Comparison of ENCODE assay signal across 21 cellular contexts in genomic region chr17:4897198-4897657, GRCh38. TPM values are rescaled to one million over a fixed set of nuclear protein-coding genes. Genes with fewer than 3 reads are reported as not detected.
A peak's percentile ranks its signal among the peaks of the same experiment; 100 is the strongest.
DNase-seq lines count a peak whose midpoint lies in the region; ATAC-seq and TF ChIP-seq lines count a peak whose summit lies in the region.
"Had no signal": no experiment of that assay in that cellular context is flagged by ENCODE, and none has a peak within 500 bp of the region (broad histone marks: within the 10 kb centered on the region; RNA-seq: fewer than 3 reads in every experiment).

No MANE protein-coding gene starts in this region.

- peaks cover 0 to 34% (median 25%) of the 10 kb centered on the region in 9 donors for H3K4me1 ChIP-seq in heart right ventricle
- H3K4me1 ChIP-seq: BE2C, SJCRH30 had no signal

- H3K27me3 Mint-ChIP-seq in endothelial cell (ENCODE audit: unreplicated experiment): peaks cover 23% of the 10 kb centered on the region

- DNase-seq in left ventricle myocardium superior (peak; percentile 18), heart right ventricle (no peak), WERI-Rb-1 (no peak), endothelial cell (ENCODE audit: low spot score) (no peak), NCI-H2227 treated with DMSO at 0.1 percent for 48 hours (lab: John Stamatoyannopoulos, UW) (no peak)
- no peak for DNase-seq in stimulated activated effector memory CD8-positive, alpha-beta T cell treated with anti-CD3 and anti-CD28 coated beads, Interleukin-12 subunit alpha, Interleukin-12 subunit beta, amount 100 ng/mL, for 72 hours (ENCODE audit: low spot score in 2 of 2)
- DNase-seq: BE2C; CD4-positive, CD25-positive, alpha-beta regulatory T cell; COR-L47; DMS153; KG1; MV-4-11; NCI-H1417; NCI-H187 treated with DMSO at 0.1 percent for 48 hours; NCI-H226; NCI-H524; PC-3; SJCRH30 had no signal

- peaks cover 25% of the 10 kb centered on the region for H3K36me3 Mint-ChIP-seq in endothelial cell (ENCODE audit: low read depth, unreplicated experiment)
- H3K36me3 Mint-ChIP-seq in stimulated activated effector memory CD8-positive, alpha-beta T cell treated with anti-CD3 and anti-CD28 coated beads, Interleukin-12 subunit alpha, Interleukin-12 subunit beta, amount 100 ng/mL, for 72 hours: peaks cover 68% of the 10 kb centered on the region

- H3K4me3 Mint-ChIP-seq in endothelial cell (ENCODE audit: unreplicated experiment): peak overlapping the region; percentile 66
- no peak overlapping the region for H3K4me3 Mint-ChIP-seq in stimulated activated effector memory CD8-positive, alpha-beta T cell treated with anti-CD3 and anti-CD28 coated beads, Interleukin-12 subunit alpha, Interleukin-12 subunit beta, amount 100 ng/mL, for 72 hours

- intact Hi-C loops in left ventricle myocardium superior (cut with micrococcal nuclease): loop anchor here (10.0 kb wide), 1 partner anchor 182 kb away; the partner anchor contains the start of gene ARRB2
- intact Hi-C loops in heart right ventricle (cut with DNase I): loop anchor here in 1 of 10 donors (10.0 kb wide), 1 partner anchor 192 kb away; the partner anchor contains the start of gene PELP1

- H3K9me3 ChIP-seq in heart right ventricle: no peaks in the 10 kb centered on the region
- no peaks in the 10 kb centered on the region for H3K9me3 ChIP-seq in WERI-Rb-1 (ENCODE audit: severe bottlenecking)
- H3K9me3 ChIP-seq: BE2C, SJCRH30 had no signal

- peaks cover 10% of the 10 kb centered on the region for H3K4me1 Mint-ChIP-seq in endothelial cell (ENCODE audit: unreplicated experiment)
- peaks cover 27% of the 10 kb centered on the region for H3K4me1 Mint-ChIP-seq in stimulated activated effector memory CD8-positive, alpha-beta T cell treated with anti-CD3 and anti-CD28 coated beads, Interleukin-12 subunit alpha, Interleukin-12 subunit beta, amount 100 ng/mL, for 72 hours

- TF ChIP-seq CTCF in heart right ventricle (IDR thresholded peaks at IDR 0.05): no peak
- TF ChIP-seq CTCF in WERI-Rb-1 (IDR thresholded peaks at IDR 0.05; ENCODE audit: low read depth, low read length): no peak
- TF ChIP-seq CTCF in endothelial cell (IDR thresholded peaks at IDR 0.05; ENCODE audit: unreplicated experiment): no peak

- WGBS in heart right ventricle, 2 donors: 81 to 83% methylated on average over 8 of the region's 8 CpGs

- H3K27ac ChIP-seq in heart right ventricle: no peak overlapping the region
- H3K27ac ChIP-seq in WERI-Rb-1: peak overlapping the region; percentile 63
- H3K27ac ChIP-seq: SJCRH30 had no signal

- H3K36me3 ChIP-seq in heart right ventricle: peaks cover 5 to 54% (median 38%) of the 10 kb centered on the region in 9 donors
- H3K36me3 ChIP-seq in WERI-Rb-1: peaks cover 94% of the 10 kb centered on the region
- H3K36me3 ChIP-seq: BE2C, SJCRH30 had no signal

- H3K4me3 ChIP-seq in heart right ventricle (no peak overlapping the region), WERI-Rb-1 (ENCODE audit: low read depth, low read length) (no peak overlapping the region)
- H3K4me3 ChIP-seq: SJCRH30 had no signal

- H3K27me3 ChIP-seq in heart right ventricle (peaks cover 0 to 36% (median 21%) of the 10 kb centered on the region in 7 donors), WERI-Rb-1 (ENCODE audit: insufficient read depth, low read depth, severe bottlenecking) (no peaks in the 10 kb centered on the region)
- H3K27me3 ChIP-seq: BE2C, SJCRH30 had no signal

- H3K27ac Mint-ChIP-seq in endothelial cell (ENCODE audit: unreplicated experiment): peak overlapping the region; percentile 63
- peak overlapping the region; percentile 78 for H3K27ac Mint-ChIP-seq in stimulated activated effector memory CD8-positive, alpha-beta T cell treated with anti-CD3 and anti-CD28 coated beads, Interleukin-12 subunit alpha, Interleukin-12 subunit beta, amount 100 ng/mL, for 72 hours

- ATAC-seq in left ventricle myocardium superior (no peak), heart right ventricle (no peak), HG03565 (IDR thresholded peaks at IDR 0.05; ENCODE audit: unreplicated experiment) (no peak), GM21360 (IDR thresholded peaks at IDR 0.05; ENCODE audit: unreplicated experiment) (no peak)
- ATAC-seq in stimulated activated effector memory CD8-positive, alpha-beta T cell treated with anti-CD3 and anti-CD28 coated beads, Interleukin-12 subunit alpha, Interleukin-12 subunit beta, amount 100 ng/mL, for 72 hours: no peak
- ATAC-seq: PC-3 had no signal

- no peaks in the 10 kb centered on the region for H3K9me3 Mint-ChIP-seq in endothelial cell (ENCODE audit: unreplicated experiment)
- H3K9me3 Mint-ChIP-seq in stimulated activated effector memory CD8-positive, alpha-beta T cell treated with anti-CD3 and anti-CD28 coated beads, Interleukin-12 subunit alpha, Interleukin-12 subunit beta, amount 100 ng/mL, for 72 hours: no peaks in the 10 kb centered on the region
- H3K9me3 Mint-ChIP-seq: CD4-positive, CD25-positive, alpha-beta regulatory T cell had no signal

RNA-seq across cellular contexts. Expression of gene C17orf107, which starts 2.1 kb away (rescaled TPM):
- total RNA-seq in left ventricle myocardium superior (0.64 TPM), heart right ventricle (under 1 TPM in 9 of 10 donors, not detected in 1; 0.28 to 0.86 (median 0.39) TPM), endothelial cell (ENCODE audit: unreplicated experiment) (2.3 TPM)
- polyA plus RNA-seq in heart right ventricle: under 1 TPM; 0.44 to 0.57 TPM

RNA-seq across cellular contexts. Expression of gene CHRNE, which starts 5.7 kb away (rescaled TPM):
- total RNA-seq in left ventricle myocardium superior (0.50 TPM), heart right ventricle (1 to 10 TPM in 3 of 10 donors, under 1 TPM in 7; 0.19 to 1.6 (median 0.53) TPM), endothelial cell (ENCODE audit: unreplicated experiment) (1.2 TPM)
- polyA plus RNA-seq in heart right ventricle: under 1 TPM; 0.44 to 0.71 TPM
- total RNA-seq: A172 had no signal

RNA-seq across cellular contexts. Expression of gene GP1BA, which starts 34.8 kb away (rescaled TPM):
- not detected for total RNA-seq in left ventricle myocardium superior
- under 1 TPM in 5 of 10 donors, not detected in 5; 0.15 to 0.53 (median 0.39) TPM for total RNA-seq in heart right ventricle
- under 1 TPM; 0.04 to 0.15 TPM for polyA plus RNA-seq in heart right ventricle
- total RNA-seq in endothelial cell (ENCODE audit: unreplicated experiment): 1.3 TPM
- total RNA-seq: A172, PC-3, SJCRH30 had no signal

RNA-seq across cellular contexts. Expression of gene SLC25A11, which starts 42.6 kb away (rescaled TPM):
- 246 TPM for total RNA-seq in left ventricle myocardium superior
- total RNA-seq in heart right ventricle: 100 to 1,000 TPM; 181 to 312 (median 242) TPM
- 100 to 1,000 TPM; 126 to 127 TPM for polyA plus RNA-seq in heart right ventricle
- total RNA-seq in endothelial cell (ENCODE audit: unreplicated experiment): 47.5 TPM

RNA-seq across cellular contexts. Expression of gene RNF167, which starts 42.8 kb away (rescaled TPM):
- 104 TPM for total RNA-seq in left ventricle myocardium superior
- total RNA-seq in heart right ventricle: 100 to 1,000 TPM in 1 of 10 donors, 10 to 100 TPM in 9; 65.0 to 104 (median 80.9) TPM
- 100 to 1,000 TPM; 132 to 202 TPM for polyA plus RNA-seq in heart right ventricle
- 92.3 TPM for total RNA-seq in endothelial cell (ENCODE audit: unreplicated experiment)
